Comparison of ENCODE assay signal across 1 cellular context in genomic region chr7:32206987-32207386, GRCh38.
A peak's percentile ranks its signal among the peaks of the same experiment; 100 is the strongest.
TF ChIP-seq lines count a peak whose summit lies in the region.

No MANE protein-coding gene starts in this region.

TF ChIP-seq in H1, 55 proteins besides CTCF, POLR2A, EP300 and RAD21 (continued from another document):
- TF ChIP-seq CHD7 (IDR thresholded peaks at IDR 0.05; ENCODE audit: insufficient replicate concordance, low read length), result no peak
- TF ChIP-seq POU5F1 (IDR thresholded peaks at IDR 0.05; ENCODE audit: low read depth, low read length), result no peak
- TF ChIP-seq CREB1 (IDR thresholded peaks at IDR 0.05), result 0 out of 2 replicates have a peak, but pooled peaks have one; percentile 35
- TF ChIP-seq EGR1 (IDR thresholded peaks at IDR 0.05; ENCODE audit: borderline replicate concordance, low read depth, low read length), result peak; percentile 89; the same call in 1 of the 2 replicates
TF ChIP-seq in H1: peak in this region for 2.
